ENCODE assay signal across 2 cellular contexts in genomic region chr14:64636980-64637429, GRCh38.
TF ChIP-seq lines count a peak whose summit lies in the region.

No MANE protein-coding gene starts in this region.

TF ChIP-seq in IMR-90, 13 proteins besides CTCF, POLR2A, EP300 and RAD21:
- TF ChIP-seq FOS (IDR thresholded peaks at IDR 0.05; ENCODE audit: low read depth, low read length) (no peak), SMC3 (IDR thresholded peaks at IDR 0.05; ENCODE audit: low read depth, low read length) (no peak), CEBPB (IDR thresholded peaks at IDR 0.05; ENCODE audit: low read depth, low read length) (no peak), BHLHE40 (IDR thresholded peaks at IDR 0.05; ENCODE audit: low read depth, low read length) (no peak), MXI1 (IDR thresholded peaks at IDR 0.05; ENCODE audit: borderline replicate concordance, low read depth, low read length) (no peak), RCOR1 (IDR thresholded peaks at IDR 0.05; ENCODE audit: insufficient replicate concordance, low read length) (no peak)
TF ChIP-seq in IMR-90: peak in this region for 0.

TF ChIP-seq in neural cell, 6 proteins besides CTCF, POLR2A, EP300 and RAD21:
- TF ChIP-seq, protein P1, sequence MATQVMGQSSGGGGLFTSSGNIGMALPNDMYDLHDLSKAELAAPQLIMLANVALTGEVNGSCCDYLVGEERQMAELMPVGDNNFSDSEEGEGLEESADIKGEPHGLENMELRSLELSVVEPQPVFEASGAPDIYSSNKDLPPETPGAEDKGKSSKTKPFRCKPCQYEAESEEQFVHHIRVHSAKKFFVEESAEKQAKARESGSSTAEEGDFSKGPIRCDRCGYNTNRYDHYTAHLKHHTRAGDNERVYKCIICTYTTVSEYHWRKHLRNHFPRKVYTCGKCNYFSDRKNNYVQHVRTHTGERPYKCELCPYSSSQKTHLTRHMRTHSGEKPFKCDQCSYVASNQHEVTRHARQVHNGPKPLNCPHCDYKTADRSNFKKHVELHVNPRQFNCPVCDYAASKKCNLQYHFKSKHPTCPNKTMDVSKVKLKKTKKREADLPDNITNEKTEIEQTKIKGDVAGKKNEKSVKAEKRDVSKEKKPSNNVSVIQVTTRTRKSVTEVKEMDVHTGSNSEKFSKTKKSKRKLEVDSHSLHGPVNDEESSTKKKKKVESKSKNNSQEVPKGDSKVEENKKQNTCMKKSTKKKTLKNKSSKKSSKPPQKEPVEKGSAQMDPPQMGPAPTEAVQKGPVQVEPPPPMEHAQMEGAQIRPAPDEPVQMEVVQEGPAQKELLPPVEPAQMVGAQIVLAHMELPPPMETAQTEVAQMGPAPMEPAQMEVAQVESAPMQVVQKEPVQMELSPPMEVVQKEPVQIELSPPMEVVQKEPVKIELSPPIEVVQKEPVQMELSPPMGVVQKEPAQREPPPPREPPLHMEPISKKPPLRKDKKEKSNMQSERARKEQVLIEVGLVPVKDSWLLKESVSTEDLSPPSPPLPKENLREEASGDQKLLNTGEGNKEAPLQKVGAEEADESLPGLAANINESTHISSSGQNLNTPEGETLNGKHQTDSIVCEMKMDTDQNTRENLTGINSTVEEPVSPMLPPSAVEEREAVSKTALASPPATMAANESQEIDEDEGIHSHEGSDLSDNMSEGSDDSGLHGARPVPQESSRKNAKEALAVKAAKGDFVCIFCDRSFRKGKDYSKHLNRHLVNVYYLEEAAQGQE (IDR thresholded peaks at IDR 0.05; ENCODE audit: borderline replicate concordance) = no peak
- TF ChIP-seq MXI1 (conservative IDR thresholded peaks at IDR 0.05; ENCODE audit: poor library complexity, severe bottlenecking) (no peak), POLR2AphosphoS5 (IDR thresholded peaks at IDR 0.05) (no peak), SMC3 (conservative IDR thresholded peaks at IDR 0.05; ENCODE audit: poor library complexity) (no peak), EZH2 (IDR thresholded peaks at IDR 0.05; ENCODE audit: borderline replicate concordance, insufficient read depth, low read length, poor library complexity, severe bottlenecking) (no peak), TAF1 (IDR thresholded peaks at IDR 0.05; ENCODE audit: low read depth) (no peak)
